In genomic region chr4:74715731-74716435, GRCh38 we compare ENCODE assay signal across 13 cellular contexts.
DNase-seq lines count a peak whose midpoint lies in the region; ATAC-seq lines count a peak whose summit lies in the region.
"Had no signal": no experiment of that assay in that cellular context is flagged by ENCODE, and none has a peak within 500 bp of the region (broad histone marks: within the 10 kb centered on the region; RNA-seq: fewer than 3 reads in every experiment).

No MANE protein-coding gene starts in this region.

- H3K36me3 Mint-ChIP-seq in T-helper 17 cell (ENCODE audit: low read depth) (no peaks in the 10 kb centered on the region), memory B cell (peaks cover 3% of the 10 kb centered on the region)
- no peaks in the 10 kb centered on the region for H3K36me3 Mint-ChIP-seq in T-helper 2 cell treated with Interferon-gamma antibody and Interleukin-4, amounts not matched to agents 5 μg/mL and 100 μg/mL, for 36 hours (ENCODE audit: low read depth)
- H3K36me3 Mint-ChIP-seq: IgD-negative memory B cell had no signal

- DNase-seq in T-helper 17 cell (no peak), memory B cell (ENCODE audit: low spot score in 2 of 2) (no peak), NCI-H2227 treated with DMSO at 0.1 percent for 48 hours (lab: John Stamatoyannopoulos, UW) (no peak), Ammon's horn (ENCODE audit: low spot score) (no peak), DMS153 treated with DMSO at 0.1 percent for 48 hours (lab: John Stamatoyannopoulos, UW; ENCODE audit: unreplicated experiment) (no peak)
- DNase-seq in T-helper 2 cell treated with Interferon-gamma antibody and Interleukin-4, amounts not matched to agents 5 μg/mL and 100 μg/mL, for 36 hours (ENCODE audit: low spot score) = no peak
- DNase-seq: activated CD4-positive, CD25-positive, alpha-beta regulatory T cell; activated effector memory CD4-positive, alpha-beta T cell treated with Interleukin-2 at 50 U/mL for 16 hours; NCI-H2171 treated with DMSO at 0.1 percent for 48 hours had no signal

- H3K4me1 Mint-ChIP-seq in T-helper 17 cell (peaks cover 8% of the 10 kb centered on the region), memory B cell (peaks cover 9% of the 10 kb centered on the region)
- H3K4me1 Mint-ChIP-seq in T-helper 2 cell treated with Interferon-gamma antibody and Interleukin-4, amounts not matched to agents 5 μg/mL and 100 μg/mL, for 36 hours (ENCODE audit: low read depth) = no peaks in the 10 kb centered on the region

- ATAC-seq in GM18502 (IDR thresholded peaks at IDR 0.05; ENCODE audit: poor library complexity, unreplicated experiment) (peak; percentile 73), HG02588 (IDR thresholded peaks at IDR 0.05; ENCODE audit: unreplicated experiment) (peak; percentile 92), T-helper 17 cell (no peak), memory B cell (ENCODE audit: low read depth) (peak; percentile 68)
- ATAC-seq: Right ventricle myocardium inferior had no signal

- H3K27ac Mint-ChIP-seq in T-helper 17 cell (peak overlapping the region; percentile 14), memory B cell (no peak overlapping the region)
- no peak overlapping the region for H3K27ac Mint-ChIP-seq in T-helper 2 cell treated with Interferon-gamma antibody and Interleukin-4, amounts not matched to agents 5 μg/mL and 100 μg/mL, for 36 hours

- H3K9me3 Mint-ChIP-seq in memory B cell = peaks cover 2% of the 10 kb centered on the region
- peaks cover 4% of the 10 kb centered on the region for H3K9me3 Mint-ChIP-seq in T-helper 2 cell treated with Interferon-gamma antibody and Interleukin-4, amounts not matched to agents 5 μg/mL and 100 μg/mL, for 36 hours

- no peaks in the 10 kb centered on the region for H3K9me3 ChIP-seq in T-helper 17 cell (ENCODE audit: control insufficient read depth, low read length, poor library complexity, severe bottlenecking)

- no peaks in the 10 kb centered on the region for H3K27me3 Mint-ChIP-seq in T-helper 17 cell
- H3K27me3 Mint-ChIP-seq in memory B cell = peaks cover 3% of the 10 kb centered on the region
- no peaks in the 10 kb centered on the region for H3K27me3 Mint-ChIP-seq in T-helper 2 cell treated with Interferon-gamma antibody and Interleukin-4, amounts not matched to agents 5 μg/mL and 100 μg/mL, for 36 hours (ENCODE audit: low read depth)

- H3K4me3 Mint-ChIP-seq in T-helper 17 cell (peak overlapping the region; percentile 19), memory B cell (peak overlapping the region; percentile 2)
- H3K4me3 Mint-ChIP-seq in T-helper 2 cell treated with Interferon-gamma antibody and Interleukin-4, amounts not matched to agents 5 μg/mL and 100 μg/mL, for 36 hours = no peak overlapping the region
